ENCODE assay signal across 1 cellular context in the genomic region with DNA sequence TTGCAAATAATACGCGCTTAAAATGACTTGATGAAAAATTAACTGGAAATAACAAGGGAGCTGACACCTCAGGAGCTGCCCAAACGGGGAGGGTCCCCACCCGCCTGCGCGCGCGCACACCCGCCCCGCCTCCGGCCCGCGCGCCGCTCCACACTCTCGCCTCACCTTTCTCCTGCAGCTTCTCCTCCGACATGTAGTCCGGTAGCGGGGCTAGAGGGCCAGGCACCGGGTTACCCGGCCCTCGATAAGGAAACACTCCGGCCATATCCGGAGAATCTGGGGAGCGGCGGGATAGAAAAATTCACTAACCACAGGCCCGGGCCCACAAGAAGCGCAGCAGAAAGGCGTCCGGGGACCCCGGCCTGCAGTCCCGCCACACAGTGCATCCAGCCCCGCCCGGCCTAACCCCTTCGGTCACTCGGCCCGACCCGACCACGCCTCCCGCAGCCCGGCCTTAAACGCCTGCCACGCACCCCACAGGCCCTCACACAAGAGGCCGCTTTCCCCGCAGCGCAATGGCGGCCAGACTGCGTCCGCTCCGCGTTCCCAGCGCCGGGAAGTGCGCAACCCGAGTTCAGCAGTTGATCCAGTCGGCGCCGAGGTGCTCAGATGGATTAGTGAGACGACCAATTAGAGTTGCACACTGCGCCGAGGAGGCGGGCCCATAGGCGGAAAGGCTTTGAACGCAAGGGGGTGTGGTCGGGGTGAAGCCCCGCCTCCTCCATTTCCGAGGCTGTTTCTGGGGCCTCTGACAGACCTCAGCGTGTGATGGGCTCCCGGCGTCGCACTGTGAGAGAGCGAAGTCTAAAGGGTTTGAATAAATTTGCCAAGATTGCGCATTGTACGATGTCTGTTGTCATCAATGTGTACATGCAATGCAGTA.
TF ChIP-seq lines count a peak whose summit lies in the region.

TSS of gene PRPF8 (minus strand) at position 561 of the 883 bp plus-strand sequence. CDS start at position 265, 296 bp downstream.

TF ChIP-seq in SK-N-SH, 30 proteins besides CTCF, POLR2A, EP300 and RAD21 (continued from another document):
- TF ChIP-seq ZBTB33 (IDR thresholded peaks at IDR 0.05; ENCODE audit: borderline replicate concordance, low read depth) (no peak), TAF1 (IDR thresholded peaks at IDR 0.05; ENCODE audit: borderline replicate concordance, low read depth, low read length) (peak; percentile 68), SMC3 (IDR thresholded peaks at IDR 0.05; ENCODE audit: low read depth, low read length) (no peak), FOXJ3 (CRISPR knock-in tag; IDR thresholded peaks at IDR 0.05) (no peak), NRF1 (IDR thresholded peaks at IDR 0.05; ENCODE audit: low read depth, low read length) (peak; percentile 67), USF1 (IDR thresholded peaks at IDR 0.05; ENCODE audit: borderline replicate concordance, low read depth) (no peak), FOXM1 (IDR thresholded peaks at IDR 0.05; ENCODE audit: low read depth) (no peak), TEAD4 (IDR thresholded peaks at IDR 0.05; ENCODE audit: borderline replicate concordance, insufficient read depth) (no peak), MEF2A (IDR thresholded peaks at IDR 0.05; ENCODE audit: borderline replicate concordance, low read depth) (no peak), SIN3A (IDR thresholded peaks at IDR 0.05; ENCODE audit: borderline replicate concordance, low read depth, low read length) (0 out of 2 replicates have a peak, but pooled peaks have one; percentile 24), RCOR1 (IDR thresholded peaks at IDR 0.05; ENCODE audit: low read length) (no peak), IRF3 (IDR thresholded peaks at IDR 0.05; ENCODE audit: low read depth, low read length) (no peak), TCF12 (IDR thresholded peaks at IDR 0.05) (no peak), FOSL2 (IDR thresholded peaks at IDR 0.05; ENCODE audit: borderline replicate concordance, low read depth) (no peak)
- TF ChIP-seq, protein P1, sequence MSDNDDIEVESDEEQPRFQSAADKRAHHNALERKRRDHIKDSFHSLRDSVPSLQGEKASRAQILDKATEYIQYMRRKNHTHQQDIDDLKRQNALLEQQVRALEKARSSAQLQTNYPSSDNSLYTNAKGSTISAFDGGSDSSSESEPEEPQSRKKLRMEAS (IDR thresholded peaks at IDR 0.05; ENCODE audit: low read depth): peak; percentile 63; the same call in 1 of the 2 replicates
TF ChIP-seq in SK-N-SH: peak in this region for 10.
